1 cellular context compared by ENCODE assay signal in genomic region chr21:41953831-41954653, GRCh38.
TF ChIP-seq lines count a peak whose summit lies in the region.

Gene C2CD2, minus strand, starts transcription at chr21:41954018. Its CDS starts 370 bp downstream, at chr21:41953648.

TF ChIP-seq in GM12878, 131 proteins besides CTCF, POLR2A, EP300 and RAD21 (continued from another document):
- no peak; the same call in 1 of the 2 replicates for TF ChIP-seq RELB (IDR thresholded peaks at IDR 0.05; ENCODE audit: low read depth)
- TF ChIP-seq SIN3A (IDR thresholded peaks at IDR 0.05; ENCODE audit: low read depth, low read length) = peak; percentile 30; the same call in 1 of the 2 replicates
- TF ChIP-seq NR2F1 (conservative IDR thresholded peaks at IDR 0.05) = peak; percentile 41; the same call in 1 of the 2 replicates
- peak; percentile 62; the same call in 1 of the 2 replicates for TF ChIP-seq LARP7 (IDR thresholded peaks at IDR 0.05)
- peak; percentile 34 for TF ChIP-seq NKRF (conservative IDR thresholded peaks at IDR 0.05)
- TF ChIP-seq ZNF24 (IDR thresholded peaks at IDR 0.05) = peak; percentile 46; the same call in 1 of the 2 replicates
- peak in 1 of 2 experiments; percentile 66; a peak in 1 of 3 replicates for TF ChIP-seq EGR1 (IDR thresholded peaks at IDR 0.05; ENCODE audit: borderline replicate concordance in 1 of 2, low read depth in 2 of 2, low read length in 2 of 2)
- TF ChIP-seq RB1 (IDR thresholded peaks at IDR 0.05; ENCODE audit: borderline replicate concordance) = peak; percentile 63; the same call in 1 of the 2 replicates
- no peak for TF ChIP-seq POU2F2 (IDR thresholded peaks at IDR 0.05; ENCODE audit: borderline replicate concordance, low read depth, low read length)
- no peak for TF ChIP-seq STAT3 (IDR thresholded peaks at IDR 0.05; ENCODE audit: low read depth, low read length)
- TF ChIP-seq IKZF2 (IDR thresholded peaks at IDR 0.05) = peak in 1 of 2 experiments; percentile 24; a peak in 1 of 4 replicates
- TF ChIP-seq MLLT1 (IDR thresholded peaks at IDR 0.05) = peak; percentile 65
- TF ChIP-seq PAX5 (IDR thresholded peaks at IDR 0.05; ENCODE audit: borderline replicate concordance, low read depth, low read length) = no peak; the same call in 1 of the 2 replicates
- peak; percentile 48; the same call in 1 of the 2 replicates for TF ChIP-seq PKNOX1 (IDR thresholded peaks at IDR 0.05)
- TF ChIP-seq SRF (IDR thresholded peaks at IDR 0.05; ENCODE audit: low read depth in 2 of 2, low read length in 2 of 2) = no peak
- TF ChIP-seq, protein P1, sequence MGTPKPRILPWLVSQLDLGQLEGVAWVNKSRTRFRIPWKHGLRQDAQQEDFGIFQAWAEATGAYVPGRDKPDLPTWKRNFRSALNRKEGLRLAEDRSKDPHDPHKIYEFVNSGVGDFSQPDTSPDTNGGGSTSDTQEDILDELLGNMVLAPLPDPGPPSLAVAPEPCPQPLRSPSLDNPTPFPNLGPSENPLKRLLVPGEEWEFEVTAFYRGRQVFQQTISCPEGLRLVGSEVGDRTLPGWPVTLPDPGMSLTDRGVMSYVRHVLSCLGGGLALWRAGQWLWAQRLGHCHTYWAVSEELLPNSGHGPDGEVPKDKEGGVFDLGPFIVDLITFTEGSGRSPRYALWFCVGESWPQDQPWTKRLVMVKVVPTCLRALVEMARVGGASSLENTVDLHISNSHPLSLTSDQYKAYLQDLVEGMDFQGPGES (IDR thresholded peaks at IDR 0.05) = no peak
- TF ChIP-seq, protein P2, sequence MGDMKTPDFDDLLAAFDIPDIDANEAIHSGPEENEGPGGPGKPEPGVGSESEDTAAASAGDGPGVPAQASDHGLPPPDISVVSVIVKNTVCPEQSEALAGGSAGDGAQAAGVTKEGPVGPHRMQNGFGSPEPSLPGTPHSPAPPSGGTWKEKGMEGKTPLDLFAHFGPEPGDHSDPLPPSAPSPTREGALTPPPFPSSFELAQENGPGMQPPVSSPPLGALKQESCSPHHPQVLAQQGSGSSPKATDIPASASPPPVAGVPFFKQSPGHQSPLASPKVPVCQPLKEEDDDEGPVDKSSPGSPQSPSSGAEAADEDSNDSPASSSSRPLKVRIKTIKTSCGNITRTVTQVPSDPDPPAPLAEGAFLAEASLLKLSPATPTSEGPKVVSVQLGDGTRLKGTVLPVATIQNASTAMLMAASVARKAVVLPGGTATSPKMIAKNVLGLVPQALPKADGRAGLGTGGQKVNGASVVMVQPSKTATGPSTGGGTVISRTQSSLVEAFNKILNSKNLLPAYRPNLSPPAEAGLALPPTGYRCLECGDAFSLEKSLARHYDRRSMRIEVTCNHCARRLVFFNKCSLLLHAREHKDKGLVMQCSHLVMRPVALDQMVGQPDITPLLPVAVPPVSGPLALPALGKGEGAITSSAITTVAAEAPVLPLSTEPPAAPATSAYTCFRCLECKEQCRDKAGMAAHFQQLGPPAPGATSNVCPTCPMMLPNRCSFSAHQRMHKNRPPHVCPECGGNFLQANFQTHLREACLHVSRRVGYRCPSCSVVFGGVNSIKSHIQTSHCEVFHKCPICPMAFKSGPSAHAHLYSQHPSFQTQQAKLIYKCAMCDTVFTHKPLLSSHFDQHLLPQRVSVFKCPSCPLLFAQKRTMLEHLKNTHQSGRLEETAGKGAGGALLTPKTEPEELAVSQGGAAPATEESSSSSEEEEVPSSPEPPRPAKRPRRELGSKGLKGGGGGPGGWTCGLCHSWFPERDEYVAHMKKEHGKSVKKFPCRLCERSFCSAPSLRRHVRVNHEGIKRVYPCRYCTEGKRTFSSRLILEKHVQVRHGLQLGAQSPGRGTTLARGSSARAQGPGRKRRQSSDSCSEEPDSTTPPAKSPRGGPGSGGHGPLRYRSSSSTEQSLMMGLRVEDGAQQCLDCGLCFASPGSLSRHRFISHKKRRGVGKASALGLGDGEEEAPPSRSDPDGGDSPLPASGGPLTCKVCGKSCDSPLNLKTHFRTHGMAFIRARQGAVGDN (IDR thresholded peaks at IDR 0.05) = peak; percentile 96
- TF ChIP-seq, protein P3, sequence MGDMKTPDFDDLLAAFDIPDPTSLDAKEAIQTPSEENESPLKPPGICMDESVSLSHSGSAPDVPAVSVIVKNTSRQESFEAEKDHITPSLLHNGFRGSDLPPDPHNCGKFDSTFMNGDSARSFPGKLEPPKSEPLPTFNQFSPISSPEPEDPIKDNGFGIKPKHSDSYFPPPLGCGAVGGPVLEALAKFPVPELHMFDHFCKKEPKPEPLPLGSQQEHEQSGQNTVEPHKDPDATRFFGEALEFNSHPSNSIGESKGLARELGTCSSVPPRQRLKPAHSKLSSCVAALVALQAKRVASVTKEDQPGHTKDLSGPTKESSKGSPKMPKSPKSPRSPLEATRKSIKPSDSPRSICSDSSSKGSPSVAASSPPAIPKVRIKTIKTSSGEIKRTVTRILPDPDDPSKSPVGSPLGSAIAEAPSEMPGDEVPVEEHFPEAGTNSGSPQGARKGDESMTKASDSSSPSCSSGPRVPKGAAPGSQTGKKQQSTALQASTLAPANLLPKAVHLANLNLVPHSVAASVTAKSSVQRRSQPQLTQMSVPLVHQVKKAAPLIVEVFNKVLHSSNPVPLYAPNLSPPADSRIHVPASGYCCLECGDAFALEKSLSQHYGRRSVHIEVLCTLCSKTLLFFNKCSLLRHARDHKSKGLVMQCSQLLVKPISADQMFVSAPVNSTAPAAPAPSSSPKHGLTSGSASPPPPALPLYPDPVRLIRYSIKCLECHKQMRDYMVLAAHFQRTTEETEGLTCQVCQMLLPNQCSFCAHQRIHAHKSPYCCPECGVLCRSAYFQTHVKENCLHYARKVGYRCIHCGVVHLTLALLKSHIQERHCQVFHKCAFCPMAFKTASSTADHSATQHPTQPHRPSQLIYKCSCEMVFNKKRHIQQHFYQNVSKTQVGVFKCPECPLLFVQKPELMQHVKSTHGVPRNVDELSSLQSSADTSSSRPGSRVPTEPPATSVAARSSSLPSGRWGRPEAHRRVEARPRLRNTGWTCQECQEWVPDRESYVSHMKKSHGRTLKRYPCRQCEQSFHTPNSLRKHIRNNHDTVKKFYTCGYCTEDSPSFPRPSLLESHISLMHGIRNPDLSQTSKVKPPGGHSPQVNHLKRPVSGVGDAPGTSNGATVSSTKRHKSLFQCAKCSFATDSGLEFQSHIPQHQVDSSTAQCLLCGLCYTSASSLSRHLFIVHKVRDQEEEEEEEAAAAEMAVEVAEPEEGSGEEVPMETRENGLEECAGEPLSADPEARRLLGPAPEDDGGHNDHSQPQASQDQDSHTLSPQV (IDR thresholded peaks at IDR 0.05) = 0 out of 2 replicates have a peak, but pooled peaks have one; percentile 32
- TF ChIP-seq, protein P4, sequence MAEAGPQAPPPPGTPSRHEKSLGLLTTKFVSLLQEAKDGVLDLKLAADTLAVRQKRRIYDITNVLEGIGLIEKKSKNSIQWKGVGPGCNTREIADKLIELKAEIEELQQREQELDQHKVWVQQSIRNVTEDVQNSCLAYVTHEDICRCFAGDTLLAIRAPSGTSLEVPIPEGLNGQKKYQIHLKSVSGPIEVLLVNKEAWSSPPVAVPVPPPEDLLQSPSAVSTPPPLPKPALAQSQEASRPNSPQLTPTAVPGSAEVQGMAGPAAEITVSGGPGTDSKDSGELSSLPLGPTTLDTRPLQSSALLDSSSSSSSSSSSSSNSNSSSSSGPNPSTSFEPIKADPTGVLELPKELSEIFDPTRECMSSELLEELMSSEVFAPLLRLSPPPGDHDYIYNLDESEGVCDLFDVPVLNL (IDR thresholded peaks at IDR 0.05; ENCODE audit: low read depth, low read length) = no peak
- peak; percentile 59; the same call in 1 of the 2 replicates for TF ChIP-seq IKZF1 (conservative IDR thresholded peaks at IDR 0.05)
- no peak for TF ChIP-seq CBX3 (IDR thresholded peaks at IDR 0.05; ENCODE audit: borderline replicate concordance, low read depth)
TF ChIP-seq in GM12878: peak in this region for 19.
